ENCODE assay signal across 2 cellular contexts in genomic region chr9:130862747-130863146, GRCh38.
TF ChIP-seq lines count a peak whose summit lies in the region.

No MANE protein-coding gene starts in this region.

TF ChIP-seq in WTC11, 78 proteins besides CTCF, POLR2A, EP300 and RAD21:
- TF ChIP-seq GABPB1 (CRISPR knock-in tag; IDR thresholded peaks at IDR 0.05) (no peak), ESRRA (CRISPR knock-in tag; IDR thresholded peaks at IDR 0.05; ENCODE audit: borderline replicate concordance) (no peak), SMAD3 (CRISPR knock-in tag; IDR thresholded peaks at IDR 0.05; ENCODE audit: borderline replicate concordance) (no peak), MXD4 (CRISPR knock-in tag; IDR thresholded peaks at IDR 0.05; ENCODE audit: borderline replicate concordance) (no peak), ZNF317 (CRISPR knock-in tag; IDR thresholded peaks at IDR 0.05; ENCODE audit: borderline replicate concordance, low read depth) (no peak), ELF4 (CRISPR knock-in tag; IDR thresholded peaks at IDR 0.05; ENCODE audit: low read depth) (no peak), HMGA2 (CRISPR knock-in tag; IDR thresholded peaks at IDR 0.05) (no peak), ZNF219 (CRISPR knock-in tag; IDR thresholded peaks at IDR 0.05; ENCODE audit: borderline replicate concordance) (no peak), CDX4 (CRISPR knock-in tag; IDR thresholded peaks at IDR 0.05; ENCODE audit: borderline replicate concordance) (no peak), ZNF416 (CRISPR knock-in tag; IDR thresholded peaks at IDR 0.05) (no peak), CREM (CRISPR knock-in tag; IDR thresholded peaks at IDR 0.05) (no peak), KAT7 (CRISPR knock-in tag; IDR thresholded peaks at IDR 0.05; ENCODE audit: borderline replicate concordance) (no peak), EMX1 (CRISPR knock-in tag; IDR thresholded peaks at IDR 0.05) (no peak), ZNF121 (CRISPR knock-in tag; IDR thresholded peaks at IDR 0.05) (no peak), NR1H2 (CRISPR knock-in tag; IDR thresholded peaks at IDR 0.05) (no peak)
- TF ChIP-seq, protein P1, sequence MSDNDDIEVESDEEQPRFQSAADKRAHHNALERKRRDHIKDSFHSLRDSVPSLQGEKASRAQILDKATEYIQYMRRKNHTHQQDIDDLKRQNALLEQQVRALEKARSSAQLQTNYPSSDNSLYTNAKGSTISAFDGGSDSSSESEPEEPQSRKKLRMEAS (CRISPR knock-in tag; IDR thresholded peaks at IDR 0.05), result no peak
- TF ChIP-seq, protein P2, sequence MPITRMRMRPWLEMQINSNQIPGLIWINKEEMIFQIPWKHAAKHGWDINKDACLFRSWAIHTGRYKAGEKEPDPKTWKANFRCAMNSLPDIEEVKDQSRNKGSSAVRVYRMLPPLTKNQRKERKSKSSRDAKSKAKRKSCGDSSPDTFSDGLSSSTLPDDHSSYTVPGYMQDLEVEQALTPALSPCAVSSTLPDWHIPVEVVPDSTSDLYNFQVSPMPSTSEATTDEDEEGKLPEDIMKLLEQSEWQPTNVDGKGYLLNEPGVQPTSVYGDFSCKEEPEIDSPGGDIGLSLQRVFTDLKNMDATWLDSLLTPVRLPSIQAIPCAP (CRISPR knock-in tag; IDR thresholded peaks at IDR 0.05), result no peak
- TF ChIP-seq, protein P3, sequence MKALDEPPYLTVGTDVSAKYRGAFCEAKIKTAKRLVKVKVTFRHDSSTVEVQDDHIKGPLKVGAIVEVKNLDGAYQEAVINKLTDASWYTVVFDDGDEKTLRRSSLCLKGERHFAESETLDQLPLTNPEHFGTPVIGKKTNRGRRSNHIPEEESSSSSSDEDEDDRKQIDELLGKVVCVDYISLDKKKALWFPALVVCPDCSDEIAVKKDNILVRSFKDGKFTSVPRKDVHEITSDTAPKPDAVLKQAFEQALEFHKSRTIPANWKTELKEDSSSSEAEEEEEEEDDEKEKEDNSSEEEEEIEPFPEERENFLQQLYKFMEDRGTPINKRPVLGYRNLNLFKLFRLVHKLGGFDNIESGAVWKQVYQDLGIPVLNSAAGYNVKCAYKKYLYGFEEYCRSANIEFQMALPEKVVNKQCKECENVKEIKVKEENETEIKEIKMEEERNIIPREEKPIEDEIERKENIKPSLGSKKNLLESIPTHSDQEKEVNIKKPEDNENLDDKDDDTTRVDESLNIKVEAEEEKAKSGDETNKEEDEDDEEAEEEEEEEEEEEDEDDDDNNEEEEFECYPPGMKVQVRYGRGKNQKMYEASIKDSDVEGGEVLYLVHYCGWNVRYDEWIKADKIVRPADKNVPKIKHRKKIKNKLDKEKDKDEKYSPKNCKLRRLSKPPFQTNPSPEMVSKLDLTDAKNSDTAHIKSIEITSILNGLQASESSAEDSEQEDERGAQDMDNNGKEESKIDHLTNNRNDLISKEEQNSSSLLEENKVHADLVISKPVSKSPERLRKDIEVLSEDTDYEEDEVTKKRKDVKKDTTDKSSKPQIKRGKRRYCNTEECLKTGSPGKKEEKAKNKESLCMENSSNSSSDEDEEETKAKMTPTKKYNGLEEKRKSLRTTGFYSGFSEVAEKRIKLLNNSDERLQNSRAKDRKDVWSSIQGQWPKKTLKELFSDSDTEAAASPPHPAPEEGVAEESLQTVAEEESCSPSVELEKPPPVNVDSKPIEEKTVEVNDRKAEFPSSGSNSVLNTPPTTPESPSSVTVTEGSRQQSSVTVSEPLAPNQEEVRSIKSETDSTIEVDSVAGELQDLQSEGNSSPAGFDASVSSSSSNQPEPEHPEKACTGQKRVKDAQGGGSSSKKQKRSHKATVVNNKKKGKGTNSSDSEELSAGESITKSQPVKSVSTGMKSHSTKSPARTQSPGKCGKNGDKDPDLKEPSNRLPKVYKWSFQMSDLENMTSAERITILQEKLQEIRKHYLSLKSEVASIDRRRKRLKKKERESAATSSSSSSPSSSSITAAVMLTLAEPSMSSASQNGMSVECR (CRISPR knock-in tag; IDR thresholded peaks at IDR 0.05; ENCODE audit: borderline replicate concordance), result no peak

TF ChIP-seq in SK-N-SH, 30 proteins besides CTCF, POLR2A, EP300 and RAD21:
- TF ChIP-seq, protein P1 (IDR thresholded peaks at IDR 0.05; ENCODE audit: low read depth), result no peak
- TF ChIP-seq, protein P4, sequence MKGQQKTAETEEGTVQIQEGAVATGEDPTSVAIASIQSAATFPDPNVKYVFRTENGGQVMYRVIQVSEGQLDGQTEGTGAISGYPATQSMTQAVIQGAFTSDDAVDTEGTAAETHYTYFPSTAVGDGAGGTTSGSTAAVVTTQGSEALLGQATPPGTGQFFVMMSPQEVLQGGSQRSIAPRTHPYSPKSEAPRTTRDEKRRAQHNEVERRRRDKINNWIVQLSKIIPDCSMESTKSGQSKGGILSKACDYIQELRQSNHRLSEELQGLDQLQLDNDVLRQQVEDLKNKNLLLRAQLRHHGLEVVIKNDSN (IDR thresholded peaks at IDR 0.05; ENCODE audit: borderline replicate concordance, low read depth), result no peak
- TF ChIP-seq FOXM1 (IDR thresholded peaks at IDR 0.05; ENCODE audit: low read depth) (no peak), GATA2 (CRISPR knock-in tag; IDR thresholded peaks at IDR 0.05) (no peak), ELF1 (IDR thresholded peaks at IDR 0.05) (no peak), RXRA (IDR thresholded peaks at IDR 0.05; ENCODE audit: borderline replicate concordance, low read depth) (no peak), FOSL2 (IDR thresholded peaks at IDR 0.05; ENCODE audit: borderline replicate concordance, low read depth) (no peak), YY1 (IDR thresholded peaks at IDR 0.05; ENCODE audit: low read depth) (no peak), MEF2A (IDR thresholded peaks at IDR 0.05; ENCODE audit: borderline replicate concordance, low read depth) (no peak), NFIC (IDR thresholded peaks at IDR 0.05; ENCODE audit: borderline replicate concordance) (no peak), NRF1 (IDR thresholded peaks at IDR 0.05; ENCODE audit: low read depth, low read length) (no peak), EZH2phosphoT487 (IDR thresholded peaks at IDR 0.05; ENCODE audit: borderline replicate concordance, low read depth) (no peak), SIN3A (IDR thresholded peaks at IDR 0.05; ENCODE audit: borderline replicate concordance, low read depth, low read length) (no peak)
- TF ChIP-seq, protein P5, sequence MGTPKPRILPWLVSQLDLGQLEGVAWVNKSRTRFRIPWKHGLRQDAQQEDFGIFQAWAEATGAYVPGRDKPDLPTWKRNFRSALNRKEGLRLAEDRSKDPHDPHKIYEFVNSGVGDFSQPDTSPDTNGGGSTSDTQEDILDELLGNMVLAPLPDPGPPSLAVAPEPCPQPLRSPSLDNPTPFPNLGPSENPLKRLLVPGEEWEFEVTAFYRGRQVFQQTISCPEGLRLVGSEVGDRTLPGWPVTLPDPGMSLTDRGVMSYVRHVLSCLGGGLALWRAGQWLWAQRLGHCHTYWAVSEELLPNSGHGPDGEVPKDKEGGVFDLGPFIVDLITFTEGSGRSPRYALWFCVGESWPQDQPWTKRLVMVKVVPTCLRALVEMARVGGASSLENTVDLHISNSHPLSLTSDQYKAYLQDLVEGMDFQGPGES (IDR thresholded peaks at IDR 0.05; ENCODE audit: low read depth, low read length), result no peak
- TF ChIP-seq, protein P6, sequence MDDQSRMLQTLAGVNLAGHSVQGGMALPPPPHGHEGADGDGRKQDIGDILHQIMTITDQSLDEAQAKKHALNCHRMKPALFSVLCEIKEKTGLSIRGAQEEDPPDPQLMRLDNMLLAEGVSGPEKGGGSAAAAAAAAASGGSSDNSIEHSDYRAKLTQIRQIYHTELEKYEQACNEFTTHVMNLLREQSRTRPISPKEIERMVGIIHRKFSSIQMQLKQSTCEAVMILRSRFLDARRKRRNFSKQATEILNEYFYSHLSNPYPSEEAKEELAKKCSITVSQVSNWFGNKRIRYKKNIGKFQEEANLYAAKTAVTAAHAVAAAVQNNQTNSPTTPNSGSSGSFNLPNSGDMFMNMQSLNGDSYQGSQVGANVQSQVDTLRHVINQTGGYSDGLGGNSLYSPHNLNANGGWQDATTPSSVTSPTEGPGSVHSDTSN (IDR thresholded peaks at IDR 0.05), result no peak
